In the genomic region with DNA sequence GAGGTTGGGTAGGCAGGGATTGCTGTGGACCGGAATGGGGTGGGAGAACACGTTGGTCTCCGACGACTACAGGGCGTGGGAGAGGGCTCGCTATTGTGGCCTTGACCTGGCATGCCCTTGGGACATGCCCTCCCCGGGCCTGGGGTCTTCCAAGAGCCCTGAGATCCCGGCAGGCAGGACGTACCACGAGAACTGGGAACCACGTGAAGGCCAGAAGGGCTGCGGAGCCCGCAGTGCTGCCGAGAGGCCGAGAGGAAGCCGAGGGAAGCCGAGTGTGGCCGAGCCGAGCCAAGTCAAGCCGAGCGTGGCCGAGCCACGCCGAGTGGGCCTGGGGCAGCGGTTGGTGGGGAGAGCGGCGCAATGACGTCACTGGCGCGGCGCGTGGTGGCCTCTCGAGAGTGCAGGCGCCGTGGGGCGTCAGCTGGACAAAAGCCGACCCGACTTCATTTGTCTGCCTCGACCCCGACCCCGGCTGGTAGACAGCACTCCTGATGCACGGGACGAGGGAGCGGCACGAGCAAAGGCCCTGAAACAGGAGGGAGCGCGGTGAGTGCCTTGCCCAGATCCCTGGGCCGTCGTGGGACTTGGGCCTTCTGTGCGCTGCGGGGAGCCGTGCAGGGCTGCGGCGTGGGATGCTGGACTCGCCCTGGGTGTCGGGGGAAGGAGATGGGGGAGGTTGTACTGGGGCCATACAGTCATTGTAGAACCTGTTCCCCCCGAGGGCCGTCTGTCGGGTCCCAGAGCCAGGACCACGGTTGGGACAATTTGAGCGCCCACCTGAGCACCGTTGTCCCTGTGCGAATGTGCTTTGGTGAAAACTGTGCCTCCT, we compare ENCODE assay signal across 1 cellular context.
A peak's percentile ranks its signal among the peaks of the same experiment; 100 is the strongest.
TF ChIP-seq lines count a peak whose summit lies in the region.

No MANE protein-coding gene starts in this region.

TF ChIP-seq in WTC11, 78 proteins besides CTCF, POLR2A, EP300 and RAD21 (continued from another document):
- TF ChIP-seq, protein P1, sequence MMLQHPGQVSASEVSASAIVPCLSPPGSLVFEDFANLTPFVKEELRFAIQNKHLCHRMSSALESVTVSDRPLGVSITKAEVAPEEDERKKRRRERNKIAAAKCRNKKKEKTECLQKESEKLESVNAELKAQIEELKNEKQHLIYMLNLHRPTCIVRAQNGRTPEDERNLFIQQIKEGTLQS (CRISPR knock-in tag; conservative IDR thresholded peaks at IDR 0.05): peak; percentile 64; the same call in 1 of the 2 replicates
- no peak for TF ChIP-seq ATF1 (CRISPR knock-in tag; IDR thresholded peaks at IDR 0.05)
- TF ChIP-seq ZNF232 (CRISPR knock-in tag; IDR thresholded peaks at IDR 0.05): no peak
- 0 out of 2 replicates have a peak, but pooled peaks have one; percentile 34 for TF ChIP-seq TCF7 (CRISPR knock-in tag; IDR thresholded peaks at IDR 0.05; ENCODE audit: low read depth)
- TF ChIP-seq HMGA2 (CRISPR knock-in tag; IDR thresholded peaks at IDR 0.05): no peak
- TF ChIP-seq FOXP1 (CRISPR knock-in tag; IDR thresholded peaks at IDR 0.05; ENCODE audit: borderline replicate concordance): peak; percentile 57; the same call in 1 of the 2 replicates
- no peak for TF ChIP-seq FOXK1 (CRISPR knock-in tag; IDR thresholded peaks at IDR 0.05)
- TF ChIP-seq ESRRA (CRISPR knock-in tag; IDR thresholded peaks at IDR 0.05; ENCODE audit: borderline replicate concordance): peak; percentile 38; the same call in 1 of the 2 replicates
- TF ChIP-seq OVOL2 (CRISPR knock-in tag; IDR thresholded peaks at IDR 0.05; ENCODE audit: borderline replicate concordance): no peak
TF ChIP-seq in WTC11: peak in this region for 6.
